14 cellular contexts compared by ENCODE assay signal in genomic region chr18:23105581-23106219, GRCh38. TPM values are rescaled to one million over a fixed set of nuclear protein-coding genes. Genes with fewer than 3 reads are reported as not detected.
A peak's percentile ranks its signal among the peaks of the same experiment; 100 is the strongest.
DNase-seq lines count a peak whose midpoint lies in the region; ATAC-seq and TF ChIP-seq lines count a peak whose summit lies in the region.
"Had no signal": no experiment of that assay in that cellular context is flagged by ENCODE, and none has a peak within 500 bp of the region (broad histone marks: within the 10 kb centered on the region; RNA-seq: fewer than 3 reads in every experiment).

No MANE protein-coding gene starts in this region.

- peaks cover 17% of the 10 kb centered on the region for H3K4me1 ChIP-seq in HEK293 (ENCODE audit: control insufficient read depth, insufficient read depth, low read length)
- H3K4me1 ChIP-seq in SJSA1 (replicated peaks) = peaks cover 35% of the 10 kb centered on the region
- H3K4me1 ChIP-seq in subcutaneous abdominal adipose tissue (ENCODE audit: control insufficient read depth in 5 of 5, insufficient read depth in 5 of 5, low read length in 5 of 5) = peaks cover 0 to 35% (median 24%) of the 10 kb centered on the region in 5 donors

- DNase-seq in SJSA1 (ENCODE audit: low read depth in 1 of 2, low spot score in 2 of 2) = no peak
- no peak for DNase-seq in left lobe of liver (ENCODE audit: low spot score)
- no peak for DNase-seq in GM19238 (ENCODE audit: insufficient read length, low spot score)
- no peak for DNase-seq in MG63
- DNase-seq: CD4-positive, alpha-beta memory T cell; cerebellar nuclear complex; midbrain; NCI-H1105; NCI-H510A had no signal

- H3K27ac ChIP-seq in HEK293 (ENCODE audit: extremely low read depth, low read depth, low read length) = peak overlapping the region; percentile 5; the same call in 1 of the 2 replicates
- peak overlapping the region; percentile 99 for H3K27ac ChIP-seq in SJSA1
- peak overlapping the region; percentile 89 for H3K27ac ChIP-seq in subcutaneous abdominal adipose tissue (ENCODE audit: low read depth, low read length)

- H3K9ac ChIP-seq in subcutaneous abdominal adipose tissue (ENCODE audit: low read length in 5 of 5) = no peak overlapping the region

- CTCF ChIA-PET in HEK293 (lab: Yijun Ruan, JAX) = interaction anchor here (1.0 to 1.3 kb wide), 2 partner anchors 76 to 409 kb away, joined by 3 read pairs; no protein-coding TSS in a partner anchor

- H3K27me3 ChIP-seq in SJSA1 (replicated peaks) (no peaks in the 10 kb centered on the region), subcutaneous abdominal adipose tissue (ENCODE audit: control insufficient read depth in 5 of 5, insufficient read depth in 4 of 5, low read length in 5 of 5) (no peaks in the 10 kb centered on the region), MG63 (no peaks in the 10 kb centered on the region)

- TF ChIP-seq CTCF in HEK293 (tag by site-specific recombination; IDR thresholded peaks at IDR 0.05) = no peak

- H3K9me3 ChIP-seq in HEK293 (ENCODE audit: control insufficient read depth, insufficient read depth, low read depth, low read length) (no peaks in the 10 kb centered on the region), SJSA1 (replicated peaks) (no peaks in the 10 kb centered on the region), subcutaneous abdominal adipose tissue (ENCODE audit: control insufficient read depth in 5 of 5, low read length in 5 of 5) (no peaks in the 10 kb centered on the region), MG63 (no peaks in the 10 kb centered on the region)

- ATAC-seq in left lobe of liver (peak; percentile 36), HG03439 (IDR thresholded peaks at IDR 0.05; ENCODE audit: unreplicated experiment) (no peak)
- ATAC-seq: activated naive CD4-positive, alpha-beta T cell treated with anti-CD3 and anti-CD28 coated beads, Interleukin-2, amount 50 U/mL, for 72 hours; Right ventricle myocardium inferior had no signal

- no peak overlapping the region for H3K4me3 ChIP-seq in HEK293 (ENCODE audit: low read depth, low read length)
- H3K4me3 ChIP-seq in SJSA1 = no peak overlapping the region
- peak overlapping the region in 2 of 5 donors; percentile 19 to 34 for H3K4me3 ChIP-seq in subcutaneous abdominal adipose tissue (ENCODE audit: low read depth in 1 of 5, low read length in 5 of 5)
- no peak overlapping the region for H3K4me3 ChIP-seq in MG63

- POLR2A ChIA-PET in HEK293 (lab: Yijun Ruan, JAX) = interaction anchor here (0.5 to 1.2 kb wide), 3 partner anchors 19 to 873 kb away, joined by 3 to 7 read pairs (median 3); no protein-coding TSS in a partner anchor

- no peaks in the 10 kb centered on the region for H3K36me3 ChIP-seq in HEK293 (ENCODE audit: control insufficient read depth in 2 of 2, insufficient read depth in 1 of 2, low read length in 2 of 2)
- no peaks in the 10 kb centered on the region for H3K36me3 ChIP-seq in SJSA1
- H3K36me3 ChIP-seq in subcutaneous abdominal adipose tissue (ENCODE audit: control insufficient read depth in 5 of 5, insufficient read depth in 5 of 5, low read length in 5 of 5) = no peaks in the 10 kb centered on the region
- no peaks in the 10 kb centered on the region for H3K36me3 ChIP-seq in MG63

TF ChIP-seq in HEK293, 187 proteins besides CTCF, POLR2A, EP300 and RAD21:
- no peak for TF ChIP-seq ZNF112 (tag by site-specific recombination; IDR thresholded peaks at IDR 0.05)
- 0 out of 2 replicates have a peak, but pooled peaks have one; percentile 32 for TF ChIP-seq IKZF3 (tag by site-specific recombination; IDR thresholded peaks at IDR 0.05)
- peak; percentile 71 for TF ChIP-seq KLF1 (tag by site-specific recombination; IDR thresholded peaks at IDR 0.05)

RNA-seq across cellular contexts. Expression of gene CABLES1, which starts 29.6 kb away (rescaled TPM):
- total RNA-seq in SJSA1 (2014; rRNA removed; shearing (Covaris generic)) = 3.2 and 5.1 TPM in 2 replicates
- total RNA-seq in left lobe of liver = 12.8 TPM
- 1.1 and 1.3 TPM in 2 replicates for total RNA-seq in MG63 (2014; rRNA removed; shearing (Covaris generic); ENCODE audit: low replicate concordance)

Comparison
In these comparisons a context has a peak if more than half of its experiments do, and no peak if none do; other contexts are left out.
1. H3K27ac ChIP-seq: peak in every context shown above with its lines; median percentile 99 in SJSA1; 89 in subcutaneous abdominal adipose tissue; 5 in HEK293.